Comparison of ENCODE assay signal across 15 cellular contexts in the genomic region with DNA sequence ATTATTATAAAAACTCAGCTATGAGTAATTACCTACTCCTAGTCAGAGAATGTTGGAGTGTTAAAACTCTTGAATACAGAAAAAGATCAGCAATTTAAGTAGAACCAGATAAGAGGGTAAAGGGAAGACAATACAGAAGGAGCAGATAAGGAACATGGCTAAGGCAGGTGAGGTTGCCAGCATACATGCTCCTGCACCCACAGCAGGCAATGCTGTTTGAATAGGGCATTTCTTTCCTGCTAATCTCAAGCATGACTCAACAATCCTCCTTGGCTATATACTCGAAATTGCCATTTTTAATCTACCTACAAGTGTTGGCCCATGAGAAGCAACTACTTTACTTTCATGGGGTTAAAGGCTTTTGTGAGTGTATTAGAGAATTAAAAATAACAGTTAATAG.
"Had no signal": no experiment of that assay in that cellular context is flagged by ENCODE, and none has a peak within 500 bp of the region (broad histone marks: within the 10 kb centered on the region; RNA-seq: fewer than 3 reads in every experiment).

No MANE protein-coding gene starts in this region.

- H3K27me3 ChIP-seq: neural progenitor cell, upper lobe of right lung had no signal

- H3K4me2 ChIP-seq: neural progenitor cell had no signal

- H3K36me3 ChIP-seq: neural progenitor cell, upper lobe of right lung had no signal

- H3K27ac ChIP-seq: neural progenitor cell, upper lobe of right lung had no signal

- DNase-seq: activated CD4-positive, alpha-beta memory T cell treated with anti-CD3 and anti-CD28 coated beads for 36 hours; activated CD4-positive, alpha-beta T cell treated with anti-CD3 and anti-CD28 coated beads for 48 hours; activated naive CD4-positive, alpha-beta T cell treated with Interleukin-2 at 50 U/mL for 16 hours; activated naive CD8-positive, alpha-beta T cell treated with anti-CD3 and anti-CD28 coated beads for 36 hours; activated T-cell treated with anti-CD3 and anti-CD28 coated beads, Interleukin-2, amount 50 U/mL, for 48 hours; effector memory CD4-positive, alpha-beta T cell; immature natural killer cell; naive thymus-derived CD4-positive, alpha-beta T cell; retina; stimulated activated CD4-positive, alpha-beta T cell treated with anti-CD3 and anti-CD28 coated beads, Interleukin-4, amount 100 ng/mL, for 1 hour; stimulated activated naive CD4-positive, alpha-beta T cell; T1000; upper lobe of right lung had no signal

- H2AFZ ChIP-seq: neural progenitor cell had no signal

- H3K4me1 ChIP-seq: neural progenitor cell, upper lobe of right lung had no signal

- H3K9me3 ChIP-seq: upper lobe of right lung had no signal

- H3K4me3 ChIP-seq: lung, neural progenitor cell, upper lobe of right lung had no signal
